ENCODE assay signal across 9 cellular contexts in the genomic region with DNA sequence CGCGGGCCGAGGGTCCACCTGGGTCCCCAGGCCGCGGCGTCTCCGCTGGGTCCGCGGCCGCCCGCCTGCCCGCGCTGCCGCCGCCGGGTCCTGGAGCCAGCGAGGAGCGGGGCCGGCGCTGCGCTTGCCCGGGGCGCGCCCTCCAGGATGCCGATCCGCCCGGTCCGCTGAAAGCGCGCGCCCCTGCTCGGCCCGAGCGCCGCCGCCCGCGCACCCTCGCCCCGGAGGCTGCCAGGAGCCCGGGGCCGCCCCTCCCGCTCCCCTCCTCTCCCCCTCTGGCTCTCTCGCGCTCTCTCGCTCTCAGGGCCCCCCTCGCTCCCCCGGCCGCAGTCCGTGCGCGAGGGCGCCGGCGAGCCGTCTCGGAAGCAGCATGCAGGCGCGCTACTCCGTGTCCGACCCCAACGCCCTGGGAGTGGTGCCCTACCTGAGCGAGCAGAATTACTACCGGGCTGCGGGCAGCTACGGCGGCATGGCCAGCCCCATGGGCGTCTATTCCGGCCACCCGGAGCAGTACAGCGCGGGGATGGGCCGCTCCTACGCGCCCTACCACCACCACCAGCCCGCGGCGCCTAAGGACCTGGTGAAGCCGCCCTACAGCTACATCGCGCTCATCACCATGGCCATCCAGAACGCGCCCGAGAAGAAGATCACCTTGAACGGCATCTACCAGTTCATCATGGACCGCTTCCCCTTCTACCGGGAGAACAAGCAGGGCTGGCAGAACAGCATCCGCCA. TPM values are rescaled to one million over a fixed set of nuclear protein-coding genes. Genes with fewer than 3 reads are reported as not detected.
DNase-seq lines count a peak whose midpoint lies in the region; FAIRE-seq and TF ChIP-seq lines count a peak whose summit lies in the region.
"Had no signal": no experiment of that assay in that cellular context is flagged by ENCODE, and none has a peak within 500 bp of the region (broad histone marks: within the 10 kb centered on the region; RNA-seq: fewer than 3 reads in every experiment).

No MANE protein-coding gene starts in this region.

- H3K9me3 ChIP-seq in astrocyte (ENCODE audit: insufficient read depth, low read depth, low read length) (no peaks in the 10 kb centered on the region), iPS DF 6.9 (ENCODE audit: control insufficient read depth, insufficient read depth, low read length) (no peaks in the 10 kb centered on the region), stomach (no peaks in the 10 kb centered on the region)

- H3K4me3 Mint-ChIP-seq in astrocyte (ENCODE audit: unreplicated experiment) = peak overlapping the region; percentile 86

- H3K36me3 Mint-ChIP-seq in astrocyte (ENCODE audit: low read depth, unreplicated experiment) = peaks cover 14% of the 10 kb centered on the region

- no peak for FAIRE-seq in astrocyte (lab: Jason Lieb, UNC)
- FAIRE-seq: islet of Langerhans had no signal

- DNase-seq in HT1080 (ENCODE audit: low read depth) (peak; percentile 58), astrocyte (ENCODE audit: low read depth) (peak; percentile 76), iPS DF 6.9 (ENCODE audit: low read depth, low spot score) (no peak), stomach (no peak), NCI-H2107 treated with DMSO at 0.1 percent for 48 hours (lab: John Stamatoyannopoulos, UW; ENCODE audit: unreplicated experiment) (no peak), NCI-H446 (lab: John Stamatoyannopoulos, UW) (no peak), NCI-H1092 (lab: John Stamatoyannopoulos, UW) (no peak)
- no peak for DNase-seq in stimulated activated CD4-positive, alpha-beta T cell treated with anti-CD3 and anti-CD28 coated beads, Interleukin-4, amount 100 ng/mL, for 1 hour

- no peak for TF ChIP-seq POLR2A in stomach (IDR thresholded peaks at IDR 0.05)

- H3K27me3 Mint-ChIP-seq in astrocyte (ENCODE audit: low read depth, unreplicated experiment) = peaks cover 41% of the 10 kb centered on the region

- peak overlapping the region; percentile 97 for H3K4me3 ChIP-seq in astrocyte (ENCODE audit: insufficient read depth, low read depth, low read length)
- H3K4me3 ChIP-seq in iPS DF 6.9 (ENCODE audit: low read length) = peak overlapping the region; percentile 45; the same call in 1 of the 2 replicates
- H3K4me3 ChIP-seq in stomach = peak overlapping the region; percentile 28 to 45 (median 32)

- no peaks in the 10 kb centered on the region for H3K9me3 Mint-ChIP-seq in astrocyte (ENCODE audit: unreplicated experiment)

- TF ChIP-seq CTCF in astrocyte (IDR thresholded peaks at IDR 0.05; ENCODE audit: insufficient read depth, low read depth, low read length) = no peak
- TF ChIP-seq CTCF in stomach (IDR thresholded peaks at IDR 0.05) = no peak

- H3K4me2 ChIP-seq in astrocyte (ENCODE audit: low read length) = peak overlapping the region; percentile 86

- peak overlapping the region; percentile 94 for H3K27ac ChIP-seq in astrocyte (ENCODE audit: low read depth, low read length)
- H3K27ac ChIP-seq in iPS DF 6.9 (ENCODE audit: low read length) = no peak overlapping the region
- H3K27ac ChIP-seq in stomach = peak overlapping the region in 3 of 5 donors; percentile 20 to 51 (median 42)

- no peak overlapping the region for H2AFZ ChIP-seq in astrocyte (ENCODE audit: low read depth, low read length)

- H3K79me2 ChIP-seq in astrocyte (ENCODE audit: insufficient read depth, low read length) = peaks cover 74% of the 10 kb centered on the region

- peaks cover 12% of the 10 kb centered on the region for H3K4me1 Mint-ChIP-seq in astrocyte (ENCODE audit: low read depth, unreplicated experiment)

- WGBS in iPS DF 6.9 (ENCODE audit: insufficient coverage, insufficient read length) = no CpG with 5 or more reads among the region's 88 CpGs
- 1 to 13% (median 2%) methylated on average over 30 to 87 of the region's 88 CpGs for WGBS in stomach, 5 donors

- H3K27ac Mint-ChIP-seq in astrocyte (ENCODE audit: unreplicated experiment) = no peak overlapping the region

- peak overlapping the region; percentile 99 for H3K9ac ChIP-seq in astrocyte (ENCODE audit: low read length)

- TF ChIP-seq EP300 in stomach (IDR thresholded peaks at IDR 0.05) = no peak

- peaks cover 8% of the 10 kb centered on the region for H3K36me3 ChIP-seq in astrocyte (ENCODE audit: insufficient read depth, low read length)
- H3K36me3 ChIP-seq in iPS DF 6.9 (ENCODE audit: control insufficient read depth, insufficient read depth, low read length) = no peaks in the 10 kb centered on the region
- no peaks in the 10 kb centered on the region for H3K36me3 ChIP-seq in stomach

- H3K4me1 ChIP-seq in astrocyte (ENCODE audit: insufficient read depth, low read length) (peaks cover 27% of the 10 kb centered on the region), iPS DF 6.9 (ENCODE audit: control insufficient read depth, insufficient read depth, low read length) (peaks cover 6% of the 10 kb centered on the region), stomach (peaks cover 12 to 42% (median 30%) of the 10 kb centered on the region in 4 donors)

- H3K27me3 ChIP-seq in astrocyte (ENCODE audit: insufficient read depth, low read length) (no peaks in the 10 kb centered on the region), iPS DF 6.9 (ENCODE audit: control insufficient read depth, insufficient read depth, low read length) (peaks cover 69% of the 10 kb centered on the region), stomach (peaks cover 46 to 88% (median 78%) of the 10 kb centered on the region in 3 donors)

- intact Hi-C loops in stomach (cut with DNase I; ENCODE audit: low total_unique reads) = loop anchor here (5.0 kb wide), 1 partner anchor 490 kb away; no protein-coding TSS in a partner anchor

- H4K20me1 ChIP-seq in astrocyte (ENCODE audit: insufficient read depth, low read length) = peaks cover 38% of the 10 kb centered on the region

RNA-seq across cellular contexts. Expression of a gene that starts 0.5 kb away (rescaled TPM):
- total RNA-seq in HT1080 (2014; rRNA removed; shearing (Covaris generic)) = 1.1 and 1.5 TPM in 2 replicates
- 21.6 and 22.0 TPM in 2 replicates for polyA plus RNA-seq in HT1080 (2015; cell fraction: cytosol; rRNA removed)
- 15.3 and 19.7 TPM in 2 replicates for polyA plus RNA-seq in HT1080 (2015; cell fraction: nucleus; rRNA removed)
- total RNA-seq in astrocyte (15.8 and 15.9 TPM in 2 replicates), stomach (under 1 TPM in 1 of 5 donors, not detected in 4; 0.18 TPM)
- polyA plus RNA-seq in stomach = under 1 TPM in 2 of 3 donors, not detected in 1; 0.08 to 0.12 TPM

RNA-seq across cellular contexts. Expression of a gene that starts 11.2 kb away (rescaled TPM):
- 0.51 and 0.80 TPM in 2 replicates for total RNA-seq in HT1080 (2014; rRNA removed; shearing (Covaris generic))
- 0.78 and 1.3 TPM in 2 replicates for polyA plus RNA-seq in HT1080 (2015; cell fraction: cytosol; rRNA removed)
- polyA plus RNA-seq in HT1080 (2015; cell fraction: nucleus; rRNA removed) = 1.9 and 2.8 TPM in 2 replicates
- 6.1 and 8.1 TPM in 2 replicates for total RNA-seq in astrocyte
- total RNA-seq in stomach = 10 to 100 TPM in 1 of 5 donors, 1 to 10 TPM in 2, not detected in 2; 3.0 to 12.7 (median 5.1) TPM
- polyA plus RNA-seq in stomach = 1 to 10 TPM in 2 of 3 donors, under 1 TPM in 1; 0.60 to 6.7 (median 5.2) TPM

RNA-seq across cellular contexts. Expression of a gene that starts 12.1 kb away (rescaled TPM):
- 9.8 and 10.4 TPM in 2 replicates for total RNA-seq in HT1080 (2014; rRNA removed; shearing (Covaris generic))
- 10.0 and 11.0 TPM in 2 replicates for polyA plus RNA-seq in HT1080 (2015; cell fraction: cytosol; rRNA removed)
- polyA plus RNA-seq in HT1080 (2015; cell fraction: nucleus; rRNA removed) = 46.8 and 51.0 TPM in 2 replicates
- total RNA-seq in astrocyte (15.6 and 16.5 TPM in 2 replicates), stomach (10 to 100 TPM in 2 of 5 donors, 1 to 10 TPM in 3; 3.5 to 23.1 (median 8.0) TPM)
- 10 to 100 TPM in 1 of 3 donors, 1 to 10 TPM in 2; 4.8 to 13.0 (median 7.0) TPM for polyA plus RNA-seq in stomach

RNA-seq across cellular contexts. Expression of a gene that starts 56.8 kb away (rescaled TPM):
- total RNA-seq in HT1080 (2014; rRNA removed; shearing (Covaris generic)) = 0.10 TPM in 1 of 2 replicates, not detected in the other
- 0.02 TPM in 1 of 2 replicates, not detected in the other for polyA plus RNA-seq in HT1080 (2015; cell fraction: cytosol; rRNA removed)
- 0.08 TPM in 1 of 2 replicates, not detected in the other for polyA plus RNA-seq in HT1080 (2015; cell fraction: nucleus; rRNA removed)
- total RNA-seq in astrocyte = 0.07 TPM in 1 of 2 replicates, not detected in the other
- 10 to 100 TPM; 18.4 to 37.9 (median 26.9) TPM for total RNA-seq in stomach
- 10 to 100 TPM; 15.7 to 18.2 (median 17.7) TPM for polyA plus RNA-seq in stomach

Comparison
In these comparisons a context has a peak if more than half of its experiments do, and no peak if none do; other contexts are left out.
1. DNase-seq: peak in HT1080 (single experiment) and astrocyte (single experiment); none in iPS DF 6.9 (single experiment), stomach (single experiment), NCI-H2107 treated with DMSO at 0.1 percent for 48 hours (single experiment), NCI-H446 (0 of 2), stimulated activated CD4-positive, alpha-beta T cell treated with anti-CD3 and anti-CD28 coated beads, Interleukin-4, amount 100 ng/mL, for 1 hour (single experiment) and NCI-H1092 (single experiment).
2. H3K4me3 ChIP-seq: peak in every context shown above with its lines; median percentile 97 in astrocyte; 45 in iPS DF 6.9; 32 in stomach.